Comparison of ENCODE assay signal across 1 cellular context in genomic region chr7:100642534-100642907, GRCh38.
TF ChIP-seq lines count a peak whose summit lies in the region.

No MANE protein-coding gene starts in this region.

TF ChIP-seq in HEK293, 187 proteins besides CTCF, POLR2A, EP300 and RAD21 (continued from another document):
- TF ChIP-seq ZNF398 (tag by site-specific recombination; IDR thresholded peaks at IDR 0.05), result no peak
- peak; percentile 41; the same call in 1 of the 2 replicates for TF ChIP-seq KLF8 (tag by site-specific recombination; IDR thresholded peaks at IDR 0.05)
- peak; percentile 72 for TF ChIP-seq KLF9 (tag by site-specific recombination; IDR thresholded peaks at IDR 0.05; ENCODE audit: low read depth)
- no peak for TF ChIP-seq MYNN (tag by site-specific recombination; IDR thresholded peaks at IDR 0.05; ENCODE audit: borderline replicate concordance)
- peak; percentile 91 for TF ChIP-seq EGR2 (tag by site-specific recombination; IDR thresholded peaks at IDR 0.05; ENCODE audit: low read depth)
- 0 out of 2 replicates have a peak, but pooled peaks have one; percentile 26 for TF ChIP-seq PATZ1 (tag by site-specific recombination; IDR thresholded peaks at IDR 0.05)
- peak; percentile 89 for TF ChIP-seq ZFHX2 (tag by site-specific recombination; conservative IDR thresholded peaks at IDR 0.05)
